In the genomic region with DNA sequence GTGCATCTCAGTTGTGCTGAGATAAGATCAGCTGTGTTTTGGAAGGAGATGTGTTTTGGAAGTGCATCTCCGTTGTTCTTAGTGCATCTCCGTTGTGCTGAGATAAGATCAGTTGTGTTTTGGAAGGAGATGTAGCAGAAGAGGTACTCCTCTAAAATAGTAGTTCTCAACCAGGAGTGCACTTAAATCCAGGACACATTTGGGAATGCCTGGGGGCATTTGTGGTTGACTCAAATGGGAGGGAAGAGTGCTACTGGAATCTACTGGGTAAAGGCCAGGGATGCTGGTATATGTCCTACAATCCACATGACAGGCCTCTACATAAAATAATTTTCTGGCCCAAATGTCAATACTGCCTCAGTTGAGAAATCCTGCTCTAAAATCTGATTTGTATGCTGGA, we compare ENCODE assay signal across 11 cellular contexts.
"Had no signal": no experiment of that assay in that cellular context is flagged by ENCODE, and none has a peak within 500 bp of the region (broad histone marks: within the 10 kb centered on the region; RNA-seq: fewer than 3 reads in every experiment).

No MANE protein-coding gene starts in this region.

- H3K27ac Mint-ChIP-seq: GM23338, H9, HFFc6 had no signal

- H3K4me1 Mint-ChIP-seq: GM23338, H9 had no signal

- H3K4me3 Mint-ChIP-seq: GM23338, H9, HFFc6 had no signal

- H3K9me3 Mint-ChIP-seq: GM23338, H9, HFFc6 had no signal

- DNase-seq: GM23248, GOT3, H7, H9, HCEC 1CT, HFFc6 had no signal

- H3K36me3 ChIP-seq: HAP-1 had no signal

- H3K9ac ChIP-seq: GM23248 had no signal

- H3K9me3 ChIP-seq: HAP-1 had no signal

- ATAC-seq: GM23338, HCT116 had no signal

- FAIRE-seq: H1, H54 had no signal

- H3K27ac ChIP-seq: GM23248 had no signal

- H3K4me3 ChIP-seq: GM23248, GM23338, HAP-1 had no signal

- H3K4me1 ChIP-seq: HAP-1 had no signal

- H2AFZ ChIP-seq: GM23248, GM23338 had no signal

- H3K4me2 ChIP-seq: GM23338 had no signal
